Comparison of ENCODE assay signal across 18 cellular contexts in genomic region chr1:53575948-53576305, GRCh38.
A peak's percentile ranks its signal among the peaks of the same experiment; 100 is the strongest.
DNase-seq lines count a peak whose midpoint lies in the region; ATAC-seq and TF ChIP-seq lines count a peak whose summit lies in the region.
"Had no signal": no experiment of that assay in that cellular context is flagged by ENCODE, and none has a peak within 500 bp of the region (broad histone marks: within the 10 kb centered on the region; RNA-seq: fewer than 3 reads in every experiment).

No MANE protein-coding gene starts in this region.

- no peaks in the 10 kb centered on the region for H3K4me1 Mint-ChIP-seq in activated CD4-positive, alpha-beta memory T cell treated with anti-CD3 and anti-CD28 coated beads for 36 hours (ENCODE audit: low read depth)
- H3K4me1 Mint-ChIP-seq in activated CD4-positive, alpha-beta memory T cell treated with anti-CD3 and anti-CD28 coated beads, Interleukin-2, amount 10 ng/mL, durations not matched to agents 7 days and 5 days: no peaks in the 10 kb centered on the region
- H3K4me1 Mint-ChIP-seq in natural killer cell: peaks cover 20 to 39% of the 10 kb centered on the region in 2 donors

- H3K4me3 ChIP-seq in WERI-Rb-1 (ENCODE audit: low read depth, low read length) (no peak overlapping the region), sigmoid colon (no peak overlapping the region)

- H3K36me3 ChIP-seq in WERI-Rb-1 (no peaks in the 10 kb centered on the region), sigmoid colon (no peaks in the 10 kb centered on the region)
- H3K36me3 ChIP-seq: BE2C had no signal

- H3K27ac ChIP-seq in WERI-Rb-1 (no peak overlapping the region), sigmoid colon (no peak overlapping the region)

- H3K9me3 ChIP-seq in WERI-Rb-1 (ENCODE audit: severe bottlenecking): no peaks in the 10 kb centered on the region
- no peaks in the 10 kb centered on the region for H3K9me3 ChIP-seq in sigmoid colon
- H3K9me3 ChIP-seq: BE2C had no signal

- peak; percentile 4 for DNase-seq in activated CD4-positive, alpha-beta memory T cell treated with anti-CD3 and anti-CD28 coated beads for 36 hours
- no peak for DNase-seq in activated CD4-positive, alpha-beta memory T cell treated with anti-CD3 and anti-CD28 coated beads, Interleukin-2, amount 10 ng/mL, durations not matched to agents 7 days and 5 days
- DNase-seq in WERI-Rb-1: peak; percentile 5
- DNase-seq in natural killer cell: no peak
- DNase-seq in sigmoid colon: peak; percentile 20
- DNase-seq in NCI-H526 (lab: John Stamatoyannopoulos, UW): no peak
- DNase-seq in GM13977 (ENCODE audit: low spot score): no peak
- DNase-seq in occipital lobe (lab: John Stamatoyannopoulos, UW): no peak
- DNase-seq: 8988T; CD8-positive, alpha-beta memory T cell; DMS79; HCEC 1CT; MV-4-11; NCI-H1417 treated with DMSO at 0.1 percent for 48 hours; NCI-H2081; NCI-H524 treated with DMSO at 0.1 percent for 48 hours; SHP77 treated with DMSO at 0.1 percent for 48 hours had no signal

- H3K27me3 Mint-ChIP-seq in activated CD4-positive, alpha-beta memory T cell treated with anti-CD3 and anti-CD28 coated beads for 36 hours: no peaks in the 10 kb centered on the region
- no peaks in the 10 kb centered on the region for H3K27me3 Mint-ChIP-seq in activated CD4-positive, alpha-beta memory T cell treated with anti-CD3 and anti-CD28 coated beads, Interleukin-2, amount 10 ng/mL, durations not matched to agents 7 days and 5 days
- peaks cover 38 to 42% of the 10 kb centered on the region in 2 donors for H3K27me3 Mint-ChIP-seq in natural killer cell (ENCODE audit: low read depth in 2 of 2)
- H3K27me3 Mint-ChIP-seq: CD8-positive, alpha-beta memory T cell had no signal

- TF ChIP-seq EP300 in sigmoid colon (IDR thresholded peaks at IDR 0.05): no peak

- no peaks in the 10 kb centered on the region for H3K9me3 Mint-ChIP-seq in activated CD4-positive, alpha-beta memory T cell treated with anti-CD3 and anti-CD28 coated beads for 36 hours
- H3K9me3 Mint-ChIP-seq in activated CD4-positive, alpha-beta memory T cell treated with anti-CD3 and anti-CD28 coated beads, Interleukin-2, amount 10 ng/mL, durations not matched to agents 7 days and 5 days: no peaks in the 10 kb centered on the region
- no peaks in the 10 kb centered on the region for H3K9me3 Mint-ChIP-seq in natural killer cell
- H3K9me3 Mint-ChIP-seq: CD8-positive, alpha-beta memory T cell had no signal

- TF ChIP-seq CTCF in WERI-Rb-1 (IDR thresholded peaks at IDR 0.05; ENCODE audit: low read depth, low read length) (no peak), natural killer cell (IDR thresholded peaks at IDR 0.05) (no peak), sigmoid colon (IDR thresholded peaks at IDR 0.05) (no peak), GM13977 (IDR thresholded peaks at IDR 0.05; ENCODE audit: extremely low read depth, insufficient read depth, missing control alignments) (no peak)

- H3K36me3 Mint-ChIP-seq in activated CD4-positive, alpha-beta memory T cell treated with anti-CD3 and anti-CD28 coated beads for 36 hours: no peaks in the 10 kb centered on the region
- no peaks in the 10 kb centered on the region for H3K36me3 Mint-ChIP-seq in activated CD4-positive, alpha-beta memory T cell treated with anti-CD3 and anti-CD28 coated beads, Interleukin-2, amount 10 ng/mL, durations not matched to agents 7 days and 5 days (ENCODE audit: low read depth)
- H3K36me3 Mint-ChIP-seq in natural killer cell: peaks cover 5% of the 10 kb centered on the region
- H3K36me3 Mint-ChIP-seq: CD8-positive, alpha-beta memory T cell had no signal

- no peak for TF ChIP-seq POLR2A in sigmoid colon (IDR thresholded peaks at IDR 0.05)

- H3K4me1 ChIP-seq in sigmoid colon: peaks cover 0 to 17% (median 13%) of the 10 kb centered on the region in 4 donors

- H3K4me3 Mint-ChIP-seq in activated CD4-positive, alpha-beta memory T cell treated with anti-CD3 and anti-CD28 coated beads for 36 hours: no peak overlapping the region
- no peak overlapping the region for H3K4me3 Mint-ChIP-seq in activated CD4-positive, alpha-beta memory T cell treated with anti-CD3 and anti-CD28 coated beads, Interleukin-2, amount 10 ng/mL, durations not matched to agents 7 days and 5 days
- peak overlapping the region; percentile 50 for H3K4me3 Mint-ChIP-seq in natural killer cell

- in situ Hi-C loops in GM13977 (cut with MboI; ENCODE audit: low pct_unique_long_range_greater_than_20kb, low sequenced_read_pairs, unreplicated experiment): no loop called here

- POLR2A ChIA-PET in activated CD4-positive, alpha-beta memory T cell treated with anti-CD3 and anti-CD28 coated beads for 36 hours (lab: Charles Lee): no interaction called here
- POLR2A ChIA-PET in activated CD4-positive, alpha-beta memory T cell treated with anti-CD3 and anti-CD28 coated beads, Interleukin-2, amount 10 ng/mL, durations not matched to agents 7 days and 5 days (lab: Charles Lee): no interaction called here

- ATAC-seq in natural killer cell: no peak

- H3K27ac Mint-ChIP-seq in activated CD4-positive, alpha-beta memory T cell treated with anti-CD3 and anti-CD28 coated beads for 36 hours: no peak overlapping the region
- no peak overlapping the region for H3K27ac Mint-ChIP-seq in activated CD4-positive, alpha-beta memory T cell treated with anti-CD3 and anti-CD28 coated beads, Interleukin-2, amount 10 ng/mL, durations not matched to agents 7 days and 5 days
- no peak overlapping the region for H3K27ac Mint-ChIP-seq in natural killer cell

- H3K27me3 ChIP-seq in WERI-Rb-1 (ENCODE audit: insufficient read depth, low read depth, severe bottlenecking) (no peaks in the 10 kb centered on the region), sigmoid colon (no peaks in the 10 kb centered on the region)
- H3K27me3 ChIP-seq: BE2C had no signal

- intact Hi-C loops in activated CD4-positive, alpha-beta memory T cell treated with anti-CD3 and anti-CD28 coated beads for 36 hours (cut with micrococcal nuclease): no loop called here
- intact Hi-C loops in natural killer cell (cut with micrococcal nuclease): no loop called here
- intact Hi-C loops in sigmoid colon (cut with DNase I): no loop called here

- WGBS in sigmoid colon, 2 donors: 78 to 92% methylated on average over 5 of the region's 5 CpGs

- CTCF ChIA-PET in activated CD4-positive, alpha-beta memory T cell treated with anti-CD3 and anti-CD28 coated beads for 36 hours (lab: Charles Lee): no interaction called here
- CTCF ChIA-PET in activated CD4-positive, alpha-beta memory T cell treated with anti-CD3 and anti-CD28 coated beads, Interleukin-2, amount 10 ng/mL, durations not matched to agents 7 days and 5 days (lab: Charles Lee): no interaction called here

Comparison
In these comparisons a context has a peak if more than half of its experiments do, and no peak if none do; other contexts are left out.
1. DNase-seq: peak in activated CD4-positive, alpha-beta memory T cell treated with anti-CD3 and anti-CD28 coated beads for 36 hours (single experiment), WERI-Rb-1 (single experiment) and sigmoid colon (single experiment); none in activated CD4-positive, alpha-beta memory T cell treated with anti-CD3 and anti-CD28 coated beads, Interleukin-2, amount 10 ng/mL, durations not matched to agents 7 days and 5 days (single experiment), natural killer cell (single experiment), NCI-H526 (0 of 2), GM13977 (single experiment) and occipital lobe (single experiment).